ENCODE assay signal across 21 cellular contexts in the genomic region with DNA sequence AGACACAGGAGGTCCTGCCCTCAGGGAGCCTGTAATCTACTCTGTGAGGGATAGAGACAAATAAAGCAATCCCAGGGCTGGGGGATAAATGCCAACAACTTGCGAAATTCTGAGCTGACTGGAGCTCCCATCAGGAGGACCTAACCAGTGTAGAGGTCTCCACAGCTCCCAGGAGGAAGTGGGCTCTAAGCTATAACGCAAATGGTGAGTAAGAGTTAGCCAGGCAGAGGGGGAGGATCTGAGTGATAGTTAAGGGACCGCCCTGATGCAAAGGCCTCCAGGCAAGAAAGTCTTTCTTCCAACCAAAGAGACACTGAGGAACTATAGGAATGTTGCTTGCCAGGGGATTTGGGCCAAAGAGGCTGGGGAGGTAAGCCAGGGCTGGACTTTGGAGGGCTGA. TPM values are rescaled to one million over a fixed set of nuclear protein-coding genes. Genes with fewer than 3 reads are reported as not detected.
DNase-seq lines count a peak whose midpoint lies in the region; ATAC-seq, FAIRE-seq and TF ChIP-seq lines count a peak whose summit lies in the region.
"Had no signal": no experiment of that assay in that cellular context is flagged by ENCODE, and none has a peak within 500 bp of the region (broad histone marks: within the 10 kb centered on the region; RNA-seq: fewer than 3 reads in every experiment).

No MANE protein-coding gene starts in this region.

- no peaks in the 10 kb centered on the region for H3K36me3 Mint-ChIP-seq in activated CD8-positive, alpha-beta T cell treated with anti-CD3 and anti-CD28 coated beads, Interleukin-2, amount 10 ng/mL, durations not matched to agents 7 days and 5 days (ENCODE audit: low read depth)
- H3K36me3 Mint-ChIP-seq: stimulated activated memory B cell treated with anti-CD40 and anti-IgM and Interleukin-4, amounts not matched to agents 10 μg/mL and 1 μg/mL and 100 μg/mL, for 72 hours; type B pancreatic cell had no signal

- no peak overlapping the region for H3K4me3 Mint-ChIP-seq in activated CD8-positive, alpha-beta T cell treated with anti-CD3 and anti-CD28 coated beads, Interleukin-2, amount 10 ng/mL, durations not matched to agents 7 days and 5 days
- H3K4me3 Mint-ChIP-seq: activated CD4-positive, alpha-beta T cell treated with anti-CD3 and anti-CD28 coated beads, Interleukin-2, amount 10 ng/mL, durations not matched to agents 7 days and 5 days; activated T-cell treated with anti-CD3 and anti-CD28 coated beads, Interleukin-2, amount 50 U/mL, for 72 hours; stimulated activated memory B cell treated with anti-CD40 and anti-IgM and Interleukin-4, amounts not matched to agents 10 μg/mL and 1 μg/mL and 100 μg/mL, for 72 hours; type B pancreatic cell had no signal

- FAIRE-seq in HTR-8/SVneo (lab: Jason Lieb, UNC), result peak; percentile 82
- FAIRE-seq: G401.6 had no signal

- no peak overlapping the region for H3K27ac Mint-ChIP-seq in activated CD8-positive, alpha-beta T cell treated with anti-CD3 and anti-CD28 coated beads, Interleukin-2, amount 10 ng/mL, durations not matched to agents 7 days and 5 days
- H3K27ac Mint-ChIP-seq: activated CD4-positive, alpha-beta T cell treated with anti-CD3 and anti-CD28 coated beads, Interleukin-2, amount 10 ng/mL, durations not matched to agents 7 days and 5 days; activated T-cell treated with anti-CD3 and anti-CD28 coated beads, Interleukin-2, amount 50 U/mL, for 72 hours had no signal

- CTCF ChIA-PET in activated CD8-positive, alpha-beta T cell treated with anti-CD3 and anti-CD28 coated beads, Interleukin-2, amount 10 ng/mL, durations not matched to agents 7 days and 5 days (lab: Charles Lee), result no interaction called here

- intact Hi-C loops in stomach (cut with DNase I; ENCODE audit: low total_unique reads), result no loop called here

- H3K4me1 ChIP-seq in stomach, result no peaks in the 10 kb centered on the region
- H3K4me1 ChIP-seq: sigmoid colon had no signal

- POLR2A ChIA-PET in activated CD8-positive, alpha-beta T cell treated with anti-CD3 and anti-CD28 coated beads, Interleukin-2, amount 10 ng/mL, durations not matched to agents 7 days and 5 days (lab: Charles Lee), result no interaction called here

- no peaks in the 10 kb centered on the region for H3K9me3 Mint-ChIP-seq in activated CD8-positive, alpha-beta T cell treated with anti-CD3 and anti-CD28 coated beads, Interleukin-2, amount 10 ng/mL, durations not matched to agents 7 days and 5 days (ENCODE audit: insufficient read depth)
- H3K9me3 Mint-ChIP-seq: activated CD4-positive, alpha-beta T cell treated with anti-CD3 and anti-CD28 coated beads, Interleukin-2, amount 10 ng/mL, durations not matched to agents 7 days and 5 days; stimulated activated memory B cell treated with anti-CD40 and anti-IgM and Interleukin-4, amounts not matched to agents 10 μg/mL and 1 μg/mL and 100 μg/mL, for 72 hours; type B pancreatic cell had no signal

- no peak overlapping the region for H3K4me3 ChIP-seq in skeletal muscle cell (ENCODE audit: low read depth, low read length)
- H3K4me3 ChIP-seq in stomach, result no peak overlapping the region
- H3K4me3 ChIP-seq: lower lobe of right lung, sigmoid colon had no signal

- WGBS in stomach, 5 donors, result 80 to 97% (median 91%) methylated on average over 3 of the region's 3 CpGs

- H3K4me1 Mint-ChIP-seq in activated CD8-positive, alpha-beta T cell treated with anti-CD3 and anti-CD28 coated beads, Interleukin-2, amount 10 ng/mL, durations not matched to agents 7 days and 5 days (ENCODE audit: low read depth), result no peaks in the 10 kb centered on the region
- H3K4me1 Mint-ChIP-seq: activated CD4-positive, alpha-beta T cell treated with anti-CD3 and anti-CD28 coated beads, Interleukin-2, amount 10 ng/mL, durations not matched to agents 7 days and 5 days had no signal

- ATAC-seq in activated CD8-positive, alpha-beta T cell treated with anti-CD3 and anti-CD28 coated beads, Interleukin-2, amount 10 ng/mL, durations not matched to agents 7 days and 5 days, result no peak
- ATAC-seq: activated T-cell treated with anti-CD3 and anti-CD28 coated beads, Interleukin-2, amount 50 U/mL, for 72 hours; lower lobe of right lung; Right ventricle myocardium inferior; stimulated activated memory B cell treated with anti-CD40 and anti-IgM and Interleukin-4, amounts not matched to agents 10 μg/mL and 1 μg/mL and 100 μg/mL, for 72 hours had no signal

- no peaks in the 10 kb centered on the region for H3K9me3 ChIP-seq in stomach
- H3K9me3 ChIP-seq: lower lobe of right lung, neutrophil, sigmoid colon had no signal

- TF ChIP-seq CTCF in stomach (IDR thresholded peaks at IDR 0.05), result no peak

- TF ChIP-seq EP300 in stomach (IDR thresholded peaks at IDR 0.05), result no peak

- peaks cover 52% of the 10 kb centered on the region for H3K27me3 Mint-ChIP-seq in activated CD8-positive, alpha-beta T cell treated with anti-CD3 and anti-CD28 coated beads, Interleukin-2, amount 10 ng/mL, durations not matched to agents 7 days and 5 days (ENCODE audit: low read depth)
- H3K27me3 Mint-ChIP-seq: stimulated activated memory B cell treated with anti-CD40 and anti-IgM and Interleukin-4, amounts not matched to agents 10 μg/mL and 1 μg/mL and 100 μg/mL, for 72 hours had no signal

- H3K36me3 ChIP-seq in stomach, result no peaks in the 10 kb centered on the region
- H3K36me3 ChIP-seq: lower lobe of right lung, neutrophil, sigmoid colon had no signal

- no peak for TF ChIP-seq POLR2A in stomach (IDR thresholded peaks at IDR 0.05)

- H3K27ac ChIP-seq in stomach, result no peak overlapping the region
- H3K27ac ChIP-seq: C4-2B, KMS-11, lower lobe of right lung, neutrophil, sigmoid colon had no signal

- H3K27me3 ChIP-seq in stomach, result peaks cover 0 to 4% (median 0%) of the 10 kb centered on the region in 3 donors
- H3K27me3 ChIP-seq: sigmoid colon had no signal

- DNase-seq in HTR-8/SVneo (ENCODE audit: insufficient read length, low spot score), result peak; percentile 62
- peak; percentile 78 for DNase-seq in RPMI7951 (ENCODE audit: low read depth)
- DNase-seq in fibroblast of peridontal ligament (ENCODE audit: extremely low read depth), result peak; percentile 35
- DNase-seq in skeletal muscle cell (ENCODE audit: low read depth), result peak; percentile 59
- DNase-seq in stomach, result no peak
- DNase-seq in activated CD4-positive, alpha-beta T cell treated with anti-CD3 and anti-CD28 coated beads, Interleukin-2, amount 50 U/mL, for 48 hours, result no peak
- DNase-seq in activated CD8-positive, alpha-beta T cell treated with anti-CD3 and anti-CD28 coated beads, Interleukin-2, amount 10 ng/mL, durations not matched to agents 7 days and 5 days, result no peak
- DNase-seq: activated CD4-positive, alpha-beta T cell treated with anti-CD3 and anti-CD28 coated beads, Interleukin-2, amount 10 ng/mL, durations not matched to agents 7 days and 5 days; activated T-cell treated with anti-CD3 and anti-CD28 coated beads, Interleukin-2, amount 50 U/mL, for 72 hours; cortex of kidney; lower lobe of right lung; NCI-H1930; NCI-H69; sigmoid colon had no signal

RNA-seq across cellular contexts. Expression of a gene that starts 16.0 kb away (rescaled TPM):
- total RNA-seq in RPMI7951 (2014; rRNA removed; shearing (Covaris generic)), result 16.8 and 17.8 TPM in 2 replicates
- 10 to 100 TPM in 4 of 5 donors, 1 to 10 TPM in 1; 2.9 to 53.7 (median 46.8) TPM for total RNA-seq in stomach
- polyA plus RNA-seq in stomach, result 1 to 10 TPM; 9.5 to 9.6 (median 9.6) TPM
- total RNA-seq in activated CD8-positive, alpha-beta T cell treated with anti-CD3 and anti-CD28 coated beads, Interleukin-2, amount 10 ng/mL, durations not matched to agents 7 days and 5 days, result under 1 TPM; 0.50 to 0.91 TPM

Comparison
In these comparisons a context has a peak if more than half of its experiments do, and no peak if none do; other contexts are left out.
1. DNase-seq: peak in HTR-8/SVneo (single experiment), RPMI7951 (single experiment), fibroblast of peridontal ligament (single experiment) and skeletal muscle cell (single experiment); none in stomach (single experiment), activated CD4-positive, alpha-beta T cell treated with anti-CD3 and anti-CD28 coated beads, Interleukin-2, amount 50 U/mL, for 48 hours (0 of 2) and activated CD8-positive, alpha-beta T cell treated with anti-CD3 and anti-CD28 coated beads, Interleukin-2, amount 10 ng/mL, durations not matched to agents 7 days and 5 days (single experiment).